In genomic region chr2:46120792-46121565, GRCh38 we compare ENCODE assay signal across 22 cellular contexts.
DNase-seq lines count a peak whose midpoint lies in the region; ATAC-seq and TF ChIP-seq lines count a peak whose summit lies in the region.
"Had no signal": no experiment of that assay in that cellular context is flagged by ENCODE, and none has a peak within 500 bp of the region (broad histone marks: within the 10 kb centered on the region; RNA-seq: fewer than 3 reads in every experiment).

No MANE protein-coding gene starts in this region.

- H3K4me3 ChIP-seq in left ventricle myocardium inferior: no peak overlapping the region
- no peak overlapping the region for H3K4me3 ChIP-seq in Loucy (ENCODE audit: low read length, poor library complexity, severe bottlenecking)
- no peak overlapping the region for H3K4me3 ChIP-seq in mucosa of descending colon
- H3K4me3 ChIP-seq in transverse colon: no peak overlapping the region
- H3K4me3 ChIP-seq in MM.1S (ENCODE audit: low read length): no peak overlapping the region
- no peak overlapping the region for H3K4me3 ChIP-seq in thyroid gland (replicated peaks in 1 of 3)
- H3K4me3 ChIP-seq: BLaER1 treated with 17β-estradiol and CSF1 and Interleukin-3, amounts not matched to agents 10 nM and 100 nM had no signal

- in situ Hi-C loops in transverse colon (cut with MboI; ENCODE audit: low pct_ligation_motif_present in 1 of 4, low pct_unique_long_range_greater_than_20kb in 1 of 4, low sequenced_read_pairs in 3 of 4): no loop called here

- no peaks in the 10 kb centered on the region for H3K27me3 ChIP-seq in left ventricle myocardium inferior (ENCODE audit: low read depth)
- H3K27me3 ChIP-seq in Loucy (ENCODE audit: insufficient read depth, low read length, poor library complexity, severe bottlenecking): no peaks in the 10 kb centered on the region
- no peaks in the 10 kb centered on the region for H3K27me3 ChIP-seq in transverse colon
- no peaks in the 10 kb centered on the region for H3K27me3 ChIP-seq in MM.1S (replicated peaks; ENCODE audit: insufficient read depth, low read length)
- no peaks in the 10 kb centered on the region for H3K27me3 ChIP-seq in thyroid gland
- H3K27me3 ChIP-seq: BLaER1 treated with 17β-estradiol and CSF1 and Interleukin-3, amounts not matched to agents 10 nM and 100 nM had no signal

- H3K4me1 ChIP-seq in left ventricle myocardium inferior (peaks cover 77% of the 10 kb centered on the region), Loucy (ENCODE audit: insufficient read depth, low read length, poor library complexity, severe bottlenecking) (peaks cover 29% of the 10 kb centered on the region), mucosa of descending colon (ENCODE audit: low read depth) (peaks cover 43% of the 10 kb centered on the region), transverse colon (peaks cover 12 to 66% (median 44%) of the 10 kb centered on the region in 4 donors), MM.1S (ENCODE audit: low read length) (no peaks in the 10 kb centered on the region), thyroid gland (peaks cover 27 to 54% of the 10 kb centered on the region in 2 donors)

- H3K9me3 ChIP-seq in left ventricle myocardium inferior (replicated peaks) (no peaks in the 10 kb centered on the region), Loucy (ENCODE audit: insufficient read depth, low read depth, low read length) (no peaks in the 10 kb centered on the region), mucosa of descending colon (no peaks in the 10 kb centered on the region), transverse colon (no peaks in the 10 kb centered on the region), MM.1S (replicated peaks; ENCODE audit: insufficient read depth, low read length) (no peaks in the 10 kb centered on the region), thyroid gland (no peaks in the 10 kb centered on the region)
- H3K9me3 ChIP-seq: BLaER1 treated with 17β-estradiol and CSF1 and Interleukin-3, amounts not matched to agents 10 nM and 100 nM had no signal

- H3F3A ChIP-seq in Loucy (ENCODE audit: low read depth) (no peaks in the 10 kb centered on the region), MM.1S (ENCODE audit: insufficient read depth, low read length) (no peaks in the 10 kb centered on the region)

- H3K36me3 ChIP-seq in left ventricle myocardium inferior (no peaks in the 10 kb centered on the region), Loucy (ENCODE audit: insufficient read depth, low read length) (no peaks in the 10 kb centered on the region), mucosa of descending colon (ENCODE audit: low read depth) (no peaks in the 10 kb centered on the region), transverse colon (no peaks in the 10 kb centered on the region), MM.1S (replicated peaks; ENCODE audit: insufficient read depth, low read length) (no peaks in the 10 kb centered on the region), thyroid gland (no peaks in the 10 kb centered on the region)

- DNase-seq in left ventricle myocardium inferior (no peak), left ventricle myocardium superior (no peak), mucosa of descending colon (peak; percentile 72 to 82 (median 74)), transverse colon (peak; percentile 83), T-helper 2 cell (no peak), MM.1S (no peak), thyroid gland (no peak)
- DNase-seq: AML-193; CD4-positive, alpha-beta T cell; HCEC 1CT; Karpas-422; NCI-H1417; NCI-H1694 treated with DMSO at 0.1 percent for 48 hours; NCI-H2081; NCI-H226; NCI-H510A; NCI-H69; RPMI8226; SHP77 treated with DMSO at 0.1 percent for 48 hours had no signal

- WGBS in transverse colon (ENCODE audit: low coverage in 1 of 2), 2 donors: 31 to 47% methylated on average over 4 to 5 of the region's 5 CpGs
- whole genome bisulfite sequencing in thyroid gland, 2 donors: 53 to 60% methylated on average over 5 of the region's 5 CpGs

- H2AFZ ChIP-seq in Loucy (ENCODE audit: low read length) (no peak overlapping the region), MM.1S (ENCODE audit: low read length) (no peak overlapping the region)

- H3K4me2 ChIP-seq in Loucy (ENCODE audit: low read depth, low read length, poor library complexity, severe bottlenecking) (peak overlapping the region; percentile 43), MM.1S (ENCODE audit: low read depth, low read length) (no peak overlapping the region)

- TF ChIP-seq EP300 in transverse colon (IDR thresholded peaks at IDR 0.05; ENCODE audit: low read depth): peak; percentile 41

- H3K27ac ChIP-seq in left ventricle myocardium inferior (replicated peaks) (peak overlapping the region; percentile 88), transverse colon (peak overlapping the region; percentile 64 to 80 (median 74)), MM.1S (ENCODE audit: low read length) (no peak overlapping the region), thyroid gland (no peak overlapping the region)
- H3K27ac ChIP-seq: BLaER1 treated with 17β-estradiol and CSF1 and Interleukin-3, amounts not matched to agents 10 nM and 100 nM had no signal

- TF ChIP-seq POLR2A in transverse colon (IDR thresholded peaks at IDR 0.05): no peak
- TF ChIP-seq POLR2A in thyroid gland (IDR thresholded peaks at IDR 0.05): no peak

- H3K9me2 ChIP-seq in Loucy (replicated peaks; ENCODE audit: low read depth, low read length): no peaks in the 10 kb centered on the region
- H3K9me2 ChIP-seq in MM.1S (replicated peaks; ENCODE audit: insufficient read depth, low read length): no peaks in the 10 kb centered on the region

- TF ChIP-seq CTCF in left ventricle myocardium inferior (IDR thresholded peaks at IDR 0.05; ENCODE audit: borderline replicate concordance) (no peak), Loucy (conservative IDR thresholded peaks at IDR 0.05; ENCODE audit: low read length) (no peak; the same call in 1 of the 2 replicates), mucosa of descending colon (IDR thresholded peaks at IDR 0.05) (no peak), transverse colon (IDR thresholded peaks at IDR 0.05) (no peak), MM.1S (IDR thresholded peaks at IDR 0.05; ENCODE audit: low read length) (no peak), thyroid gland (IDR thresholded peaks at IDR 0.05) (no peak)

- H3K79me2 ChIP-seq in Loucy (ENCODE audit: insufficient read depth, low read length) (no peaks in the 10 kb centered on the region), MM.1S (ENCODE audit: low read length) (no peaks in the 10 kb centered on the region)

- intact Hi-C loops in left ventricle myocardium inferior (cut with micrococcal nuclease): no loop called here
- intact Hi-C loops in left ventricle myocardium superior (cut with micrococcal nuclease): no loop called here
- intact Hi-C loops in mucosa of descending colon (cut with DNase I, micrococcal nuclease): no loop called here
- intact Hi-C loops in transverse colon (cut with DNase I; ENCODE audit: low total_unique reads): no loop called here
- intact Hi-C loops in thyroid gland (cut with DNase I): no loop called here

- H4K20me1 ChIP-seq in Loucy (ENCODE audit: insufficient read depth, low read length, poor library complexity, severe bottlenecking) (no peaks in the 10 kb centered on the region), MM.1S (ENCODE audit: insufficient read depth, low read length) (no peaks in the 10 kb centered on the region)

- no peak for ATAC-seq in left ventricle myocardium superior
- peak; percentile 94 for ATAC-seq in mucosa of descending colon
- ATAC-seq: HepG2 had no signal

- H3K9ac ChIP-seq in Loucy (ENCODE audit: low read depth, low read length, poor library complexity, severe bottlenecking): no peak overlapping the region
- H3K9ac ChIP-seq in MM.1S (ENCODE audit: low read length): no peak overlapping the region
- H3K9ac ChIP-seq: BLaER1 treated with 17β-estradiol and CSF1 and Interleukin-3, amounts not matched to agents 10 nM and 100 nM had no signal

Comparison
In these comparisons a context has a peak if more than half of its experiments do, and no peak if none do; other contexts are left out.
1. DNase-seq: peak in mucosa of descending colon (3 of 3) and transverse colon (single experiment); none in left ventricle myocardium inferior (single experiment), left ventricle myocardium superior (single experiment), T-helper 2 cell (0 of 5), MM.1S (single experiment) and thyroid gland (0 of 2).
2. H3K27ac ChIP-seq: peak in left ventricle myocardium inferior (single experiment) and transverse colon (4 of 4); none in MM.1S (single experiment) and thyroid gland (0 of 3).